8 cellular contexts compared by ENCODE assay signal in genomic region chr5:76175051-76175666, GRCh38.
DNase-seq lines count a peak whose midpoint lies in the region; ATAC-seq, FAIRE-seq and TF ChIP-seq lines count a peak whose summit lies in the region.

No MANE protein-coding gene starts in this region.

- TF ChIP-seq CTCF in esophagus squamous epithelium (IDR thresholded peaks at IDR 0.05) (peak in 4 of 6 experiments; percentile 51 to 62 (median 58)), pancreas (IDR thresholded peaks at IDR 0.05) (peak; percentile 64 to 70 (median 67))

- H3K27me3 ChIP-seq in esophagus squamous epithelium (no peaks in the 10 kb centered on the region), pancreas (no peaks in the 10 kb centered on the region)

- no peak for TF ChIP-seq POLR2A in esophagus squamous epithelium (IDR thresholded peaks at IDR 0.05)

- no peak for FAIRE-seq in pancreas (lab: Jason Lieb, UNC)

- ATAC-seq in left cardiac atrium (no peak), Right ventricle myocardium superior (ENCODE audit: poor library complexity) (no peak), HG03025 (IDR thresholded peaks at IDR 0.05; ENCODE audit: low FRiP score, unreplicated experiment) (peak; percentile 58), pancreas (peak in 3 of 4 donors; percentile 88 to 91 (median 90)), GM21515 (IDR thresholded peaks at IDR 0.05; ENCODE audit: unreplicated experiment) (no peak)

- H3K36me3 ChIP-seq in esophagus squamous epithelium (no peaks in the 10 kb centered on the region), pancreas (no peaks in the 10 kb centered on the region)

- no peaks in the 10 kb centered on the region for H3K9me3 ChIP-seq in esophagus squamous epithelium
- H3K9me3 ChIP-seq in pancreas: no peaks in the 10 kb centered on the region

- H3K4me3 ChIP-seq in esophagus squamous epithelium (no peak overlapping the region), pancreas (no peak overlapping the region)

- peaks cover 0 to 4% (median 0%) of the 10 kb centered on the region in 3 donors for H3K4me1 ChIP-seq in esophagus squamous epithelium
- H3K4me1 ChIP-seq in pancreas: no peaks in the 10 kb centered on the region

- WGBS in esophagus squamous epithelium, 2 donors: 17 to 24% methylated on average over 6 of the region's 6 CpGs
- WGBS in pancreas, 2 donors: 19 to 24% methylated on average over 6 of the region's 6 CpGs

- H3K27ac ChIP-seq in esophagus squamous epithelium: no peak overlapping the region
- H3K27ac ChIP-seq in pancreas: no peak overlapping the region

- intact Hi-C loops in left cardiac atrium (cut with DNase I): no loop called here
- intact Hi-C loops in Right ventricle myocardium superior (cut with DNase I): no loop called here
- intact Hi-C loops in esophagus squamous epithelium (cut with DNase I): no loop called here
- intact Hi-C loops in pancreas (cut with DNase I): loop anchor here in 1 of 3 donors (10.0 kb wide), 1 partner anchor 440 kb away; no protein-coding TSS in a partner anchor

- peak; percentile 24 for DNase-seq in left cardiac atrium
- DNase-seq in Right ventricle myocardium superior: no peak
- DNase-seq in NOMO-1 (lab: John Stamatoyannopoulos, UW; ENCODE audit: unreplicated experiment in 2 of 2): peak; percentile 23 to 32
- DNase-seq in activated CD8-positive, alpha-beta memory T cell treated with anti-CD3 and anti-CD28 coated beads, Interleukin-2, amount 50 U/mL, for 4 hours: peak; percentile 40
- no peak for DNase-seq in esophagus squamous epithelium (lab: John Stamatoyannopoulos, UW)
- peak in 5 of 6 donors; percentile 20 to 67 (median 49) for DNase-seq in pancreas

Comparison
In these comparisons a context has a peak if more than half of its experiments do, and no peak if none do; other contexts are left out.
1. DNase-seq: peak in left cardiac atrium (single experiment), NOMO-1 (2 of 2), activated CD8-positive, alpha-beta memory T cell treated with anti-CD3 and anti-CD28 coated beads, Interleukin-2, amount 50 U/mL, for 4 hours (single experiment) and pancreas (5 of 6); none in Right ventricle myocardium superior (single experiment) and esophagus squamous epithelium (single experiment).
2. ATAC-seq: peak in HG03025 (single experiment) and pancreas (3 of 4); none in left cardiac atrium (0 of 2), Right ventricle myocardium superior (single experiment) and GM21515 (single experiment).